In genomic region chr21:5139528-5139927, GRCh38 we compare ENCODE assay signal across 6 cellular contexts.
DNase-seq lines count a peak whose midpoint lies in the region; ATAC-seq and TF ChIP-seq lines count a peak whose summit lies in the region.
"Not testable (repeated sequence)": the region's sequence is repeated elsewhere in the genome, so short reads cannot be mapped to it uniquely, and the experiment has no call there.

No MANE protein-coding gene starts in this region.

- intact Hi-C loops in Right ventricle myocardium superior (cut with DNase I); left ventricle myocardium superior (cut with micrococcal nuclease); left lung (cut with DNase I); right lobe of liver (cut with DNase I); sciatic nerve (cut with DNase I); upper lobe of right lung (cut with DNase I): not testable (repeated sequence)

- not testable (repeated sequence) for H3K4me3 ChIP-seq in left lung, right lobe of liver, upper lobe of right lung

- H3K36me3 ChIP-seq in left lung, right lobe of liver, upper lobe of right lung: not testable (repeated sequence)

- H3K27me3 ChIP-seq in left lung, right lobe of liver, upper lobe of right lung: not testable (repeated sequence)

- DNase-seq in Right ventricle myocardium superior; left ventricle myocardium superior; left lung; right lobe of liver; sciatic nerve (ENCODE audit: low spot score); upper lobe of right lung: not testable (repeated sequence)

- WGBS in right lobe of liver (ENCODE audit: insufficient coverage, low coverage, low lambda C conversion rate, missing lambda C conversion rate) = no CpG with 5 or more reads among the region's 11 CpGs

- TF ChIP-seq CTCF in left lung (IDR thresholded peaks at IDR 0.05); right lobe of liver (IDR thresholded peaks at IDR 0.05); upper lobe of right lung (IDR thresholded peaks at IDR 0.05): not testable (repeated sequence)

- H3K27ac ChIP-seq in left lung, right lobe of liver, upper lobe of right lung: not testable (repeated sequence)

- not testable (repeated sequence) for H3K9me3 ChIP-seq in left lung, right lobe of liver, upper lobe of right lung

- H3K4me1 ChIP-seq in left lung, right lobe of liver, upper lobe of right lung: not testable (repeated sequence)

- ATAC-seq in Right ventricle myocardium superior (ENCODE audit: poor library complexity) = peak; percentile 33
- ATAC-seq in left ventricle myocardium superior = peak; percentile 36
- peak; percentile 41 for ATAC-seq in left lung
- peak in 3 of 4 donors; percentile 42 to 55 (median 50) for ATAC-seq in right lobe of liver
- peak; percentile 47 for ATAC-seq in sciatic nerve
- peak; percentile 45 for ATAC-seq in upper lobe of right lung

- TF ChIP-seq POLR2A in right lobe of liver (IDR thresholded peaks at IDR 0.05) = not testable (repeated sequence)
